11 cellular contexts compared by ENCODE assay signal in the genomic region with DNA sequence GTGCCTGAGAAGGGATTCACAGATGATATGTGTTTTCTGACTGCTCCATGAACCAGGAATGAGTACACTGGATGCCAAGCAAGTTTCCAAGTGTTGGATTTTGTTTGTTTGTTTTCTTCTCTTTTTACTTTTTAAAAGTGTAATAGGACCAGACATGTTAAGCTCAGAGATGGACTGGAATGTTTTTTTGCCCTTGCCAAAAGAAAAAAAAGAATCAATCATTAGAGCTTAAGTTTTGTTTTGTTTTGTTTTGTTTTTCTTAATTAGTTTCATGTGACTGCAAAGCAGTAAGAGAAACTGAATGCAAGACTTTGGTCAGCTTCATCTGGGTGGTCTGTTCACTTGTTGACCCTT. TPM values are rescaled to one million over a fixed set of nuclear protein-coding genes. Genes with fewer than 3 reads are reported as not detected.
DNase-seq lines count a peak whose midpoint lies in the region; ATAC-seq and TF ChIP-seq lines count a peak whose summit lies in the region.
"Had no signal": no experiment of that assay in that cellular context is flagged by ENCODE, and none has a peak within 500 bp of the region (broad histone marks: within the 10 kb centered on the region; RNA-seq: fewer than 3 reads in every experiment).

No MANE protein-coding gene starts in this region.

- no peak for DNase-seq in CD8-positive, alpha-beta T cell
- no peak for DNase-seq in activated naive CD8-positive, alpha-beta T cell treated with anti-CD3 and anti-CD28 coated beads, Interleukin-2, amount 10 ng/mL, durations not matched to agents 7 days and 5 days
- DNase-seq in natural killer cell (no peak), WTC11 (ENCODE audit: low spot score) (no peak), SHP77 treated with DMSO at 0.1 percent for 48 hours (lab: John Stamatoyannopoulos, UW) (no peak), upper lobe of right lung (no peak), cortex of kidney (lab: John Stamatoyannopoulos, UW) (no peak)
- DNase-seq: COR-L47, NCI-H1048, NCI-H524 had no signal

- POLR2A ChIA-PET in CD8-positive, alpha-beta T cell (lab: Charles Lee): interaction anchor here (0.9 to 1.1 kb wide), 2 partner anchors 26 to 28 kb away, joined by 3 read pairs; no protein-coding TSS in a partner anchor
- POLR2A ChIA-PET in activated naive CD8-positive, alpha-beta T cell treated with anti-CD3 and anti-CD28 coated beads, Interleukin-2, amount 10 ng/mL, durations not matched to agents 7 days and 5 days (lab: Charles Lee): interaction anchor here (0.6 to 2.2 kb wide), 9 partner anchors 9 to 423 kb away, joined by 3 to 21 read pairs (median 4); partner anchors contain the start of genes ACTR2, AFTPH, RAB1A and SLC1A4
- POLR2A ChIA-PET in WTC11 (lab: Charles Lee): no interaction called here

- H3K9me3 ChIP-seq in CD8-positive, alpha-beta T cell (ENCODE audit: low read length): no peaks in the 10 kb centered on the region
- no peaks in the 10 kb centered on the region for H3K9me3 ChIP-seq in upper lobe of right lung

- peak overlapping the region; percentile 86 for H3K27ac Mint-ChIP-seq in CD8-positive, alpha-beta T cell
- peak overlapping the region; percentile 66 to 79 (median 76) for H3K27ac Mint-ChIP-seq in IgD-negative memory B cell
- peak overlapping the region; percentile 91 for H3K27ac Mint-ChIP-seq in activated naive CD8-positive, alpha-beta T cell treated with anti-CD3 and anti-CD28 coated beads, Interleukin-2, amount 10 ng/mL, durations not matched to agents 7 days and 5 days
- peak overlapping the region; percentile 92 to 97 for H3K27ac Mint-ChIP-seq in natural killer cell
- H3K27ac Mint-ChIP-seq in WTC11: no peak overlapping the region

- CTCF ChIA-PET in CD8-positive, alpha-beta T cell (lab: Charles Lee): interaction anchor here (1.1 to 3.3 kb wide), 3 partner anchors 9 to 240 kb away, joined by 3 to 14 read pairs (median 3); no protein-coding TSS in a partner anchor
- CTCF ChIA-PET in WTC11 (lab: Charles Lee): interaction anchor here (0.6 to 1.7 kb wide), 3 partner anchors 24 to 175 kb away, joined by 3 to 6 read pairs (median 4); no protein-coding TSS in a partner anchor

- no peaks in the 10 kb centered on the region for H3K9me3 Mint-ChIP-seq in CD8-positive, alpha-beta T cell
- H3K9me3 Mint-ChIP-seq in IgD-negative memory B cell (no peaks in the 10 kb centered on the region), natural killer cell (no peaks in the 10 kb centered on the region), WTC11 (no peaks in the 10 kb centered on the region)
- H3K9me3 Mint-ChIP-seq in activated naive CD8-positive, alpha-beta T cell treated with anti-CD3 and anti-CD28 coated beads, Interleukin-2, amount 10 ng/mL, durations not matched to agents 7 days and 5 days: no peaks in the 10 kb centered on the region

- H3K36me3 ChIP-seq in CD8-positive, alpha-beta T cell (ENCODE audit: insufficient read depth, low read length): no peaks in the 10 kb centered on the region
- H3K36me3 ChIP-seq in upper lobe of right lung: no peaks in the 10 kb centered on the region

- no peak overlapping the region for H3K27ac ChIP-seq in CD8-positive, alpha-beta T cell (ENCODE audit: low read depth, low read length)
- no peak overlapping the region for H3K27ac ChIP-seq in upper lobe of right lung

- H3K36me3 Mint-ChIP-seq in CD8-positive, alpha-beta T cell: no peaks in the 10 kb centered on the region
- H3K36me3 Mint-ChIP-seq in IgD-negative memory B cell: peaks cover 1% of the 10 kb centered on the region
- peaks cover 14% of the 10 kb centered on the region for H3K36me3 Mint-ChIP-seq in activated naive CD8-positive, alpha-beta T cell treated with anti-CD3 and anti-CD28 coated beads, Interleukin-2, amount 10 ng/mL, durations not matched to agents 7 days and 5 days
- H3K36me3 Mint-ChIP-seq in natural killer cell: no peaks in the 10 kb centered on the region
- H3K36me3 Mint-ChIP-seq in WTC11: no peaks in the 10 kb centered on the region

- peaks cover 24% of the 10 kb centered on the region for H3K4me1 ChIP-seq in CD8-positive, alpha-beta T cell (ENCODE audit: insufficient read depth, low read length)
- peaks cover 11% of the 10 kb centered on the region for H3K4me1 ChIP-seq in upper lobe of right lung

- TF ChIP-seq CTCF in CD8-positive, alpha-beta T cell (IDR thresholded peaks at IDR 0.05): no peak
- no peak for TF ChIP-seq CTCF in natural killer cell (IDR thresholded peaks at IDR 0.05)
- TF ChIP-seq CTCF in WTC11 (IDR thresholded peaks at IDR 0.05): no peak
- TF ChIP-seq CTCF in upper lobe of right lung (IDR thresholded peaks at IDR 0.05): no peak

- peak overlapping the region; percentile 74 for H3K4me3 Mint-ChIP-seq in CD8-positive, alpha-beta T cell
- H3K4me3 Mint-ChIP-seq in IgD-negative memory B cell (peak overlapping the region in 3 of 4 donors; percentile 16 to 88 (median 77)), natural killer cell (peak overlapping the region; percentile 90), WTC11 (no peak overlapping the region)
- H3K4me3 Mint-ChIP-seq in activated naive CD8-positive, alpha-beta T cell treated with anti-CD3 and anti-CD28 coated beads, Interleukin-2, amount 10 ng/mL, durations not matched to agents 7 days and 5 days: peak overlapping the region; percentile 75

- H3K27me3 Mint-ChIP-seq in CD8-positive, alpha-beta T cell (ENCODE audit: low read depth): no peaks in the 10 kb centered on the region
- H3K27me3 Mint-ChIP-seq in IgD-negative memory B cell (no peaks in the 10 kb centered on the region), natural killer cell (ENCODE audit: low read depth in 2 of 2) (peaks cover 0 to 6% of the 10 kb centered on the region in 2 donors), WTC11 (ENCODE audit: low read depth) (no peaks in the 10 kb centered on the region; the same call in 1 of the 2 replicates)
- H3K27me3 Mint-ChIP-seq in activated naive CD8-positive, alpha-beta T cell treated with anti-CD3 and anti-CD28 coated beads, Interleukin-2, amount 10 ng/mL, durations not matched to agents 7 days and 5 days: no peaks in the 10 kb centered on the region

- ATAC-seq in CD8-positive, alpha-beta T cell: no peak
- no peak for ATAC-seq in activated naive CD8-positive, alpha-beta T cell treated with anti-CD3 and anti-CD28 coated beads, Interleukin-2, amount 10 ng/mL, durations not matched to agents 7 days and 5 days (ENCODE audit: low read depth)
- ATAC-seq in natural killer cell (no peak), WTC11 (no peak), upper lobe of right lung (no peak)

- H3K4me1 Mint-ChIP-seq in CD8-positive, alpha-beta T cell (ENCODE audit: low read depth): peaks cover 32% of the 10 kb centered on the region
- H3K4me1 Mint-ChIP-seq in IgD-negative memory B cell: peaks cover 28 to 49% (median 42%) of the 10 kb centered on the region in 3 donors
- peaks cover 36% of the 10 kb centered on the region for H3K4me1 Mint-ChIP-seq in activated naive CD8-positive, alpha-beta T cell treated with anti-CD3 and anti-CD28 coated beads, Interleukin-2, amount 10 ng/mL, durations not matched to agents 7 days and 5 days
- peaks cover 33 to 49% of the 10 kb centered on the region in 2 donors for H3K4me1 Mint-ChIP-seq in natural killer cell
- peaks cover 25% of the 10 kb centered on the region for H3K4me1 Mint-ChIP-seq in WTC11

- H3K27me3 ChIP-seq in CD8-positive, alpha-beta T cell (ENCODE audit: insufficient read depth, low read length): no peaks in the 10 kb centered on the region
- H3K27me3 ChIP-seq in upper lobe of right lung: no peaks in the 10 kb centered on the region

- peak overlapping the region; percentile 40 for H3K4me3 ChIP-seq in CD8-positive, alpha-beta T cell (ENCODE audit: low read depth, low read length)
- no peak overlapping the region for H3K4me3 ChIP-seq in upper lobe of right lung

- intact Hi-C loops in CD8-positive, alpha-beta T cell (cut with DNase I, micrococcal nuclease): loop anchor here in 1 of 2 experiments (2.0 kb wide), 1 partner anchor 42 kb away; the partner anchor contains the start of gene SLC1A4
- intact Hi-C loops in natural killer cell (cut with micrococcal nuclease): loop anchor here (5.0 kb wide), 1 partner anchor 41 kb away; the partner anchor contains the start of gene SLC1A4
- intact Hi-C loops in upper lobe of right lung (cut with DNase I): no loop called here

TF ChIP-seq in WTC11, 78 proteins besides CTCF, POLR2A, EP300 and RAD21 (continues in another document):
- TF ChIP-seq RORB (CRISPR knock-in tag; IDR thresholded peaks at IDR 0.05) (no peak), ZNF671 (CRISPR knock-in tag; IDR thresholded peaks at IDR 0.05) (no peak), FOXK1 (CRISPR knock-in tag; IDR thresholded peaks at IDR 0.05) (no peak), NFATC4 (CRISPR knock-in tag; IDR thresholded peaks at IDR 0.05) (no peak), TP53 (CRISPR knock-in tag; IDR thresholded peaks at IDR 0.05) (no peak), ZSCAN18 (CRISPR knock-in tag; IDR thresholded peaks at IDR 0.05) (no peak), ATF1 (CRISPR knock-in tag; IDR thresholded peaks at IDR 0.05) (no peak), TEAD4 (CRISPR knock-in tag; IDR thresholded peaks at IDR 0.05) (no peak), NR3C1 (CRISPR knock-in tag; conservative IDR thresholded peaks at IDR 0.05; ENCODE audit: low read depth) (no peak), GTF2I (CRISPR knock-in tag; conservative IDR thresholded peaks at IDR 0.05) (no peak), IRF2 (CRISPR knock-in tag; IDR thresholded peaks at IDR 0.05; ENCODE audit: borderline replicate concordance, low read depth) (no peak), OVOL2 (CRISPR knock-in tag; IDR thresholded peaks at IDR 0.05; ENCODE audit: borderline replicate concordance) (no peak)

RNA-seq across cellular contexts. Expression of gene SLC1A4, which starts 42.5 kb away (rescaled TPM):
- total RNA-seq in CD8-positive, alpha-beta T cell: 1 to 10 TPM; 3.1 to 4.2 TPM
- 3.6 TPM for polyA plus RNA-seq in IgD-negative memory B cell
- total RNA-seq in activated naive CD8-positive, alpha-beta T cell treated with anti-CD3 and anti-CD28 coated beads, Interleukin-2, amount 10 ng/mL, durations not matched to agents 7 days and 5 days: 10 to 100 TPM; 26.8 to 27.0 TPM
- total RNA-seq in natural killer cell (10 to 100 TPM in 1 of 3 donors, 1 to 10 TPM in 2; 3.9 to 13.8 (median 5.6) TPM), WTC11 (2021) (0.73 to 1.6 TPM (median 0.80 TPM) in 3 replicates), upper lobe of right lung (12.2 TPM)
